ENCODE assay signal across 9 cellular contexts in the genomic region with DNA sequence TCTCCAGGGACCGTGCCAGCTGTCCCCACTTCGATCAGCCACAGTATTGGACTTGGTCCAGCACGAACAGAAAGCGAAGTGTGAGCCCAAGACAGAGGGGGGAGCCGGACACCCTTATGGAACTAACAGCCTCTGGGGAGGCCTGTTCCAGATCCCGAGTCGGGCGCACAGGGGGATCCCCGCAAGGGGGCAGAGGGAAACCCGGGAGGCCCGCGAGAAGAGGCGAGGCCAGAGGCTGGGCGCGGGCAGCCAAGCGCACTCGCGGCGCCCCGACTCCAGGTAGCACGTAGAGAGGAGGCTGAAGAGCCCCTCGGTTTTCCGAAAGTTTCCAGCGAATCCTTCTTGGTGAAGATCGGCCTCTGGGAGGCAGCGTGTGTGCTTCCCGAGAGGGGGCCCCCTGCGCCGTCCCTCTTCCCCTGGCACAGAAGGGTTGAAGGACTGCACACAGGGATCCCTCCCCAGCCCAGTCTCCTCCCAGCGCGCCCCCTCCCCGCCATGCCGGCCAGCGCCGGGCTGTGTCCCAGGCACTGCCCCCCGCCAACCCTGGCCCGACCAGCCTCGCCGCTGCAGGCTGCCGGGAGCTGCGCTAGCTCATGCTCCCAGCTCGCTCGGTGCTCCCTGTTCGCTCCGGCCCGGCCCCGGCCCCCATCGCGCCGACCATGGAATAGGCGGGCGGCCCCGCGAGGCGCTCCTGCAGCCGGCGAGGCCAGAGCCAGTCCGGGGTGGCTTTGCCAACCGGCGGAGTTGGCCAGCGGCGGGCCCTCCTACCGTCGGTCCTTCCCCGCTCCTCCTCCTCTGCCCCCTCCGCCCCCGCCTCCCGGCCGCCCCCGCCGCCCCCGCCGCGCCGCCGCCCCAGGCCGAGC. TPM values are rescaled to one million over a fixed set of nuclear protein-coding genes. Genes with fewer than 3 reads are reported as not detected.
DNase-seq lines count a peak whose midpoint lies in the region; ATAC-seq and TF ChIP-seq lines count a peak whose summit lies in the region.
"Had no signal": no experiment of that assay in that cellular context is flagged by ENCODE, and none has a peak within 500 bp of the region (broad histone marks: within the 10 kb centered on the region; RNA-seq: fewer than 3 reads in every experiment).

No MANE protein-coding gene starts in this region.

- H3K27me3 ChIP-seq in neutrophil: peaks cover 29% of the 10 kb centered on the region

- H3K4me3 ChIP-seq in neutrophil (ENCODE audit: low read depth in 1 of 2, low read length in 1 of 2): peak overlapping the region; percentile 72 to 73

- no peak overlapping the region for H3K27ac Mint-ChIP-seq in activated CD8-positive, alpha-beta T cell treated with anti-CD3 and anti-CD28 coated beads for 36 hours
- H3K27ac Mint-ChIP-seq: IgD-negative memory B cell had no signal

- CTCF ChIA-PET in activated CD8-positive, alpha-beta T cell treated with anti-CD3 and anti-CD28 coated beads for 36 hours (lab: Charles Lee): no interaction called here

- H3K36me3 Mint-ChIP-seq in activated CD8-positive, alpha-beta T cell treated with anti-CD3 and anti-CD28 coated beads for 36 hours (ENCODE audit: low read depth): no peaks in the 10 kb centered on the region
- H3K36me3 Mint-ChIP-seq: IgD-negative memory B cell had no signal

- H3K4me1 ChIP-seq in neutrophil (ENCODE audit: control insufficient read depth in 1 of 2, insufficient read depth in 1 of 2, low read depth in 1 of 2, low read length in 1 of 2): peaks cover 21 to 25% of the 10 kb centered on the region in 2 experiments

- H3K27me3 Mint-ChIP-seq in activated CD8-positive, alpha-beta T cell treated with anti-CD3 and anti-CD28 coated beads for 36 hours: peaks cover 41% of the 10 kb centered on the region

- H3K4me1 Mint-ChIP-seq in activated CD8-positive, alpha-beta T cell treated with anti-CD3 and anti-CD28 coated beads for 36 hours (ENCODE audit: low read depth): no peaks in the 10 kb centered on the region

- H3K36me3 ChIP-seq in neutrophil: no peaks in the 10 kb centered on the region

- intact Hi-C loops in activated CD8-positive, alpha-beta T cell treated with anti-CD3 and anti-CD28 coated beads for 36 hours (cut with micrococcal nuclease): no loop called here

- ATAC-seq in GM19035 (IDR thresholded peaks at IDR 0.05; ENCODE audit: unreplicated experiment): no peak
- no peak for ATAC-seq in GM19328 (IDR thresholded peaks at IDR 0.05; ENCODE audit: unreplicated experiment)
- ATAC-seq in HG03520 (IDR thresholded peaks at IDR 0.05; ENCODE audit: unreplicated experiment): no peak
- ATAC-seq in activated CD8-positive, alpha-beta T cell treated with anti-CD3 and anti-CD28 coated beads for 36 hours: no peak

- no peak overlapping the region for H3K4me3 Mint-ChIP-seq in activated CD8-positive, alpha-beta T cell treated with anti-CD3 and anti-CD28 coated beads for 36 hours

- POLR2A ChIA-PET in activated CD8-positive, alpha-beta T cell treated with anti-CD3 and anti-CD28 coated beads for 36 hours (lab: Charles Lee): no interaction called here

- no peaks in the 10 kb centered on the region for H3K9me3 ChIP-seq in neutrophil

- H3K27ac ChIP-seq in neutrophil: peak overlapping the region; percentile 69

- no peaks in the 10 kb centered on the region for H3K9me3 Mint-ChIP-seq in activated CD8-positive, alpha-beta T cell treated with anti-CD3 and anti-CD28 coated beads for 36 hours
- H3K9me3 Mint-ChIP-seq: IgD-negative memory B cell had no signal

- peak; percentile 29 for DNase-seq in GM20000 (ENCODE audit: low spot score)
- peak; percentile 87 for DNase-seq in NCI-H524 treated with DMSO at 0.1 percent for 48 hours (lab: John Stamatoyannopoulos, UW)
- DNase-seq in globus pallidus (ENCODE audit: low spot score): peak; percentile 14
- no peak for DNase-seq in activated CD8-positive, alpha-beta T cell treated with anti-CD3 and anti-CD28 coated beads for 36 hours

- TF ChIP-seq CTCF in GM20000 (IDR thresholded peaks at IDR 0.05; ENCODE audit: extremely low read depth, missing control alignments): no peak
- no peak for TF ChIP-seq CTCF in neutrophil (IDR thresholded peaks at IDR 0.05)
- TF ChIP-seq CTCF in activated CD8-positive, alpha-beta T cell treated with anti-CD3 and anti-CD28 coated beads for 36 hours (IDR thresholded peaks at IDR 0.05): no peak

RNA-seq across cellular contexts. Expression of gene SLC24A3, which starts 0.6 kb away (rescaled TPM):
- not detected for total RNA-seq in activated CD8-positive, alpha-beta T cell treated with anti-CD3 and anti-CD28 coated beads for 36 hours
